2 cellular contexts compared by ENCODE assay signal in the genomic region with DNA sequence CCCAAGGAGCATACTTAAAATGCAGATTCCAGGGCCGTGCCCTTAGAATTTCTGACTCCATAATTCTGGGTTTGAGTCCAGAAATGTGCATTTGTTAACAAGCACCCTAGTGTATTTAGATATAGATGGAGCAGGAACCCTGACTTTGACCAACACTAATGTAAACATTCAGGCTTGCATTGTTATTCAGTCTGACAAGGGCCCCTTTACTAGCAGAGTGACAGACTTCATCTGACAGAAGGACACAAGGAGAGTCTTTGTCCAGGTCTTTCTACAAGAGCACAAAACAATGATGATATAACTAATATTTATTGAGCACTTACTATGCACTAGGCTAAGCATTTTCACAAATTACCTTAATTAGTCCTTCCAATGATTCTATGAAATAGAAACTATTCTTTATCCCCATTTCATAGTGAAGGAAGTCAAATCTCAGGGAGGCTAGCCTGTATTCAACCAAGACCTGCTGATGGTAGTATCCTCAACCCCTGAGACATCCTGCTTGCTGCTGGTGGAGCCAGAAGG.
A peak's percentile ranks its signal among the peaks of the same experiment; 100 is the strongest.
TF ChIP-seq lines count a peak whose summit lies in the region.

No MANE protein-coding gene starts in this region.

TF ChIP-seq in H1, 55 proteins besides CTCF, POLR2A, EP300 and RAD21:
- 0 out of 2 replicates have a peak, but pooled peaks have one; percentile 24 for TF ChIP-seq SUZ12 (IDR thresholded peaks at IDR 0.05; ENCODE audit: low read length)
- TF ChIP-seq CHD2 (IDR thresholded peaks at IDR 0.05; ENCODE audit: low read length) = no peak

TF ChIP-seq in liver, 16 proteins besides CTCF, POLR2A, EP300 and RAD21:
- TF ChIP-seq, protein P1, sequence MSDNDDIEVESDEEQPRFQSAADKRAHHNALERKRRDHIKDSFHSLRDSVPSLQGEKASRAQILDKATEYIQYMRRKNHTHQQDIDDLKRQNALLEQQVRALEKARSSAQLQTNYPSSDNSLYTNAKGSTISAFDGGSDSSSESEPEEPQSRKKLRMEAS (IDR thresholded peaks at IDR 0.05) = peak; percentile 1
- TF ChIP-seq ZBTB33 (IDR thresholded peaks at IDR 0.05) (no peak), RXRA (IDR thresholded peaks at IDR 0.05) (no peak), YY1 (IDR thresholded peaks at IDR 0.05) (no peak), JUND (IDR thresholded peaks at IDR 0.05) (peak in 1 of 2 donors; percentile 18), TAF1 (conservative IDR thresholded peaks at IDR 0.05) (no peak), HNF4A (conservative IDR thresholded peaks at IDR 0.05) (no peak), FOXA2 (IDR thresholded peaks at IDR 0.05) (no peak), EGR1 (IDR thresholded peaks at IDR 0.05; ENCODE audit: low read depth in 2 of 2) (no peak), NR2F2 (IDR thresholded peaks at IDR 0.05) (no peak), SP1 (IDR thresholded peaks at IDR 0.05) (no peak), HNF4G (IDR thresholded peaks at IDR 0.05) (no peak), FOXA1 (IDR thresholded peaks at IDR 0.05) (no peak)
- TF ChIP-seq, protein P2, sequence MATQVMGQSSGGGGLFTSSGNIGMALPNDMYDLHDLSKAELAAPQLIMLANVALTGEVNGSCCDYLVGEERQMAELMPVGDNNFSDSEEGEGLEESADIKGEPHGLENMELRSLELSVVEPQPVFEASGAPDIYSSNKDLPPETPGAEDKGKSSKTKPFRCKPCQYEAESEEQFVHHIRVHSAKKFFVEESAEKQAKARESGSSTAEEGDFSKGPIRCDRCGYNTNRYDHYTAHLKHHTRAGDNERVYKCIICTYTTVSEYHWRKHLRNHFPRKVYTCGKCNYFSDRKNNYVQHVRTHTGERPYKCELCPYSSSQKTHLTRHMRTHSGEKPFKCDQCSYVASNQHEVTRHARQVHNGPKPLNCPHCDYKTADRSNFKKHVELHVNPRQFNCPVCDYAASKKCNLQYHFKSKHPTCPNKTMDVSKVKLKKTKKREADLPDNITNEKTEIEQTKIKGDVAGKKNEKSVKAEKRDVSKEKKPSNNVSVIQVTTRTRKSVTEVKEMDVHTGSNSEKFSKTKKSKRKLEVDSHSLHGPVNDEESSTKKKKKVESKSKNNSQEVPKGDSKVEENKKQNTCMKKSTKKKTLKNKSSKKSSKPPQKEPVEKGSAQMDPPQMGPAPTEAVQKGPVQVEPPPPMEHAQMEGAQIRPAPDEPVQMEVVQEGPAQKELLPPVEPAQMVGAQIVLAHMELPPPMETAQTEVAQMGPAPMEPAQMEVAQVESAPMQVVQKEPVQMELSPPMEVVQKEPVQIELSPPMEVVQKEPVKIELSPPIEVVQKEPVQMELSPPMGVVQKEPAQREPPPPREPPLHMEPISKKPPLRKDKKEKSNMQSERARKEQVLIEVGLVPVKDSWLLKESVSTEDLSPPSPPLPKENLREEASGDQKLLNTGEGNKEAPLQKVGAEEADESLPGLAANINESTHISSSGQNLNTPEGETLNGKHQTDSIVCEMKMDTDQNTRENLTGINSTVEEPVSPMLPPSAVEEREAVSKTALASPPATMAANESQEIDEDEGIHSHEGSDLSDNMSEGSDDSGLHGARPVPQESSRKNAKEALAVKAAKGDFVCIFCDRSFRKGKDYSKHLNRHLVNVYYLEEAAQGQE (IDR thresholded peaks at IDR 0.05) = no peak
- TF ChIP-seq, protein P3, sequence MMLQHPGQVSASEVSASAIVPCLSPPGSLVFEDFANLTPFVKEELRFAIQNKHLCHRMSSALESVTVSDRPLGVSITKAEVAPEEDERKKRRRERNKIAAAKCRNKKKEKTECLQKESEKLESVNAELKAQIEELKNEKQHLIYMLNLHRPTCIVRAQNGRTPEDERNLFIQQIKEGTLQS (IDR thresholded peaks at IDR 0.05) = no peak
